ENCODE assay signal across 1 cellular context in genomic region chr1:44829506-44830384, GRCh38.
TF ChIP-seq lines count a peak whose summit lies in the region.

No MANE protein-coding gene starts in this region.

TF ChIP-seq in HEK293, 187 proteins besides CTCF, POLR2A, EP300 and RAD21:
- TF ChIP-seq ZNF48 (tag by site-specific recombination; IDR thresholded peaks at IDR 0.05) = no peak
- TF ChIP-seq ZBTB10 (tag by site-specific recombination; IDR thresholded peaks at IDR 0.05) = no peak
- no peak for TF ChIP-seq ZNF610 (tag by site-specific recombination; IDR thresholded peaks at IDR 0.05; ENCODE audit: borderline replicate concordance)
- no peak for TF ChIP-seq ZBTB48 (tag by site-specific recombination; IDR thresholded peaks at IDR 0.05)
- TF ChIP-seq YY1 (tag by site-specific recombination; IDR thresholded peaks at IDR 0.05) = no peak
- no peak for TF ChIP-seq EGR2 (tag by site-specific recombination; IDR thresholded peaks at IDR 0.05; ENCODE audit: low read depth)
- TF ChIP-seq ZNF513 (tag by site-specific recombination; IDR thresholded peaks at IDR 0.05) = no peak
- TF ChIP-seq ZNF488 (tag by site-specific recombination; IDR thresholded peaks at IDR 0.05) = no peak
- no peak for TF ChIP-seq ZFP3 (tag by site-specific recombination; IDR thresholded peaks at IDR 0.05; ENCODE audit: low read depth)
- TF ChIP-seq ZIC2 (tag by site-specific recombination; IDR thresholded peaks at IDR 0.05) = peak; percentile 60
- no peak for TF ChIP-seq ZNF629 (tag by site-specific recombination; IDR thresholded peaks at IDR 0.05)
- no peak for TF ChIP-seq ATF2 (tag by site-specific recombination; IDR thresholded peaks at IDR 0.05; ENCODE audit: low read depth)
- TF ChIP-seq GLIS2 (tag by site-specific recombination; IDR thresholded peaks at IDR 0.05) = 0 out of 2 replicates have a peak, but pooled peaks have one; percentile 26
- no peak for TF ChIP-seq KLF9 (tag by site-specific recombination; IDR thresholded peaks at IDR 0.05; ENCODE audit: low read depth)
- TF ChIP-seq ZNF175 (tag by site-specific recombination; IDR thresholded peaks at IDR 0.05) = no peak
- TF ChIP-seq ZEB2 (tag by site-specific recombination; IDR thresholded peaks at IDR 0.05) = no peak
- TF ChIP-seq IKZF3 (tag by site-specific recombination; IDR thresholded peaks at IDR 0.05) = no peak
- TF ChIP-seq KLF7 (tag by site-specific recombination; IDR thresholded peaks at IDR 0.05; ENCODE audit: borderline replicate concordance) = no peak
- TF ChIP-seq BCL11B (tag by site-specific recombination; IDR thresholded peaks at IDR 0.05; ENCODE audit: low read depth) = no peak
- TF ChIP-seq ZNF341 (tag by site-specific recombination; IDR thresholded peaks at IDR 0.05; ENCODE audit: low read depth) = no peak
- TF ChIP-seq ZNF274 (IDR thresholded peaks at IDR 0.05; ENCODE audit: low read length) = no peak
- peak; percentile 63; the same call in 1 of the 2 replicates for TF ChIP-seq ZNF274 (tag by site-specific recombination; IDR thresholded peaks at IDR 0.05; ENCODE audit: borderline replicate concordance)
- TF ChIP-seq ZNF561 (tag by site-specific recombination; IDR thresholded peaks at IDR 0.05; ENCODE audit: borderline replicate concordance) = no peak
- no peak for TF ChIP-seq ZNF19 (tag by site-specific recombination; IDR thresholded peaks at IDR 0.05; ENCODE audit: low read depth)
- no peak for TF ChIP-seq RBAK (tag by site-specific recombination; IDR thresholded peaks at IDR 0.05)
- TF ChIP-seq ZNF354C (tag by site-specific recombination; IDR thresholded peaks at IDR 0.05; ENCODE audit: borderline replicate concordance, low read depth) = no peak
TF ChIP-seq in HEK293: peak in this region for 3.
